Comparison of ENCODE assay signal across 10 cellular contexts in the genomic region with DNA sequence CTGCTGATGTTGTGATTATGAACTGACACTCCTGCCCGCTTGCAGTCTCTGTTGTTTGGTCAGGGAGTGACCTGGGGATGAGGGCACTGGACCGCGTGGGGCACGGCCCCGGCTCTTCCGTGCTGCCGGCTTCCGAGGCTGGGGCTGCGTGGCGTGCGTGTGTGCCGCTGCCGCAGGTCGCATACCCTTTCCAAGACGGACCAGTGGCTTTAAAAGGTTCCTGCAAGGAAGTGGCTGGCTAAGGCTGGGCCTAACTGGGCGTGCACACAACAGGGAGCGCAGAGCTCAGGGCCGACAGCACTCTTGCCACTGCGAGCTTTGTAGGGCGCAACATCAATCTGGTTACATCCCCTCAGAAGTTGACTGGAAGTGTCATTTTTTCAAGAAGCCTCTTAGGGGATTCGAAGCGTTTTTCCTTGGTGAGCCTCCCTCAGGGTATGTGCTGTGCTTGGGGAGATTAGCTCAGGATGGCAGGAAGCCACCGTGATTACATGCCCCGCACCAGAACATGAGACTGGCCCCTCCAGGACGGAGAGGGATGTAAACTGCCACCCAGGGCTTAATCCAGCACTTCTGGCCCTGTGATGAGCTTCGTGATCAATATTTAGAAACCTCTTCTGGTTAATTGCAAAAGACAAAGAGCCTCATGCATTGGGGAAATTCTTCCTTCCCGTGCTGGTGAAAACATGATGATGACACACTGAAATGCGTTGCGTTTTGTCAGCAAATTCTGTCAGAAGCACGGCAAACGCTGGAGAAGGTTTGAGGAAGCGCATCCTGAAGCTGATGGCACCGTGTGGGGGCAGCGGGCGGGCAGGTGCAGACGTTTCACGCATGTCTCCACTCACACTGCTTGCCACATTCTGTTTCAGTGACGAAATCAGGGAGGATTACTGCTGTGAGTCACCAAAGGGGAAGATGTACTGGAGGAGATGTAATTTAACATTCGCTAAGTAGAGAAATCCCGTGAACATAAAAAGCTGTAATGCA.
A peak's percentile ranks its signal among the peaks of the same experiment; 100 is the strongest.
DNase-seq lines count a peak whose midpoint lies in the region; ATAC-seq and TF ChIP-seq lines count a peak whose summit lies in the region.
"Had no signal": no experiment of that assay in that cellular context is flagged by ENCODE, and none has a peak within 500 bp of the region (broad histone marks: within the 10 kb centered on the region; RNA-seq: fewer than 3 reads in every experiment).

No MANE protein-coding gene starts in this region.

- H3K9me3 Mint-ChIP-seq in T-helper 1 cell treated with Interleukin-12 subunit alpha and Interleukin-12 subunit beta and Interleukin-4 antibody, amounts not matched to agents 30 μg/mL and 1 μg/mL, for 36 hours, result no peaks in the 10 kb centered on the region
- H3K9me3 Mint-ChIP-seq: memory B cell had no signal

- peak overlapping the region; percentile 5 for H3K4me2 ChIP-seq in parathyroid adenoma (ENCODE audit: low read length)

- peak overlapping the region; percentile 2 for H3K27ac Mint-ChIP-seq in T-helper 1 cell treated with Interleukin-12 subunit alpha and Interleukin-12 subunit beta and Interleukin-4 antibody, amounts not matched to agents 30 μg/mL and 1 μg/mL, for 36 hours

- H3K9ac ChIP-seq in parathyroid adenoma, result no peak overlapping the region

- no peaks in the 10 kb centered on the region for H3K27me3 ChIP-seq in parathyroid adenoma (ENCODE audit: control insufficient read depth, insufficient read depth, low read length)

- no peaks in the 10 kb centered on the region for H3K9me3 ChIP-seq in parathyroid adenoma (ENCODE audit: control insufficient read depth, low read length)

- no peak overlapping the region for H3K4me3 Mint-ChIP-seq in T-helper 1 cell treated with Interleukin-12 subunit alpha and Interleukin-12 subunit beta and Interleukin-4 antibody, amounts not matched to agents 30 μg/mL and 1 μg/mL, for 36 hours
- H3K4me3 Mint-ChIP-seq: memory B cell had no signal

- peaks cover 26% of the 10 kb centered on the region for H3K36me3 Mint-ChIP-seq in T-helper 1 cell treated with Interleukin-12 subunit alpha and Interleukin-12 subunit beta and Interleukin-4 antibody, amounts not matched to agents 30 μg/mL and 1 μg/mL, for 36 hours (ENCODE audit: low read depth)

- no peaks in the 10 kb centered on the region for H3K36me3 ChIP-seq in parathyroid adenoma (ENCODE audit: control insufficient read depth, insufficient read depth, low read length)

- ATAC-seq in HG02678 (IDR thresholded peaks at IDR 0.05; ENCODE audit: unreplicated experiment), result no peak

- H2AFZ ChIP-seq in parathyroid adenoma, result no peak overlapping the region

- peaks cover 31% of the 10 kb centered on the region for H3K4me1 Mint-ChIP-seq in T-helper 1 cell treated with Interleukin-12 subunit alpha and Interleukin-12 subunit beta and Interleukin-4 antibody, amounts not matched to agents 30 μg/mL and 1 μg/mL, for 36 hours (ENCODE audit: low read depth)

- TF ChIP-seq CTCF in fibroblast of pulmonary artery (IDR thresholded peaks at IDR 0.05; ENCODE audit: low read length, missing control alignments) (no peak), parathyroid adenoma (IDR thresholded peaks at IDR 0.05) (no peak)

- H3K79me2 ChIP-seq in parathyroid adenoma, result peaks cover 29% of the 10 kb centered on the region

- no peaks in the 10 kb centered on the region for H3K4me1 ChIP-seq in parathyroid adenoma

- H3K27me3 Mint-ChIP-seq in T-helper 1 cell treated with Interleukin-12 subunit alpha and Interleukin-12 subunit beta and Interleukin-4 antibody, amounts not matched to agents 30 μg/mL and 1 μg/mL, for 36 hours (ENCODE audit: low read depth), result no peaks in the 10 kb centered on the region
- H3K27me3 Mint-ChIP-seq: memory B cell had no signal

- H3K4me3 ChIP-seq in fibroblast of pulmonary artery (replicated peaks; ENCODE audit: low read depth, low read length) (no peak overlapping the region), parathyroid adenoma (ENCODE audit: low read depth, low read length) (no peak overlapping the region)

- H3K27ac ChIP-seq in parathyroid adenoma, result no peak overlapping the region
- H3K27ac ChIP-seq: VCaP had no signal

- DNase-seq in EH (ENCODE audit: low read depth), result peak; percentile 30
- peak; percentile 72 for DNase-seq in fibroblast of pulmonary artery (ENCODE audit: low read depth)
- no peak for DNase-seq in NCI-H82 treated with DMSO at 0.1 percent for 48 hours (lab: John Stamatoyannopoulos, UW; ENCODE audit: unreplicated experiment)
- DNase-seq in NCI-H1436 (lab: John Stamatoyannopoulos, UW), result no peak
- no peak for DNase-seq in NCI-H2196 treated with DMSO at 0.1 percent for 48 hours (lab: John Stamatoyannopoulos, UW; ENCODE audit: unreplicated experiment)

Comparison
In these comparisons a context has a peak if more than half of its experiments do, and no peak if none do; other contexts are left out.
1. DNase-seq: peak in EH (single experiment) and fibroblast of pulmonary artery (single experiment); none in NCI-H82 treated with DMSO at 0.1 percent for 48 hours (single experiment), NCI-H1436 (single experiment) and NCI-H2196 treated with DMSO at 0.1 percent for 48 hours (single experiment).